Comparison of ENCODE assay signal across 8 cellular contexts in genomic region chr21:16194851-16195251, GRCh38.
DNase-seq lines count a peak whose midpoint lies in the region; ATAC-seq and TF ChIP-seq lines count a peak whose summit lies in the region.

No MANE protein-coding gene starts in this region.

- no peak overlapping the region for H2AK5ac ChIP-seq in IMR-90 (ENCODE audit: low read depth, low read length)

- peak overlapping the region; percentile 42; the same call in 1 of the 2 replicates for H3K9ac ChIP-seq in BLaER1
- H3K9ac ChIP-seq in IMR-90 (ENCODE audit: low read depth, low read length), result peak overlapping the region; percentile 74
- no peak overlapping the region for H3K9ac ChIP-seq in neural cell (ENCODE audit: low read length)

- peak overlapping the region; percentile 6 for H3K14ac ChIP-seq in IMR-90 (replicated peaks; ENCODE audit: low read depth, low read length)

- H4K5ac ChIP-seq in IMR-90 (ENCODE audit: low read depth, low read length), result peak overlapping the region; percentile 81

- TF ChIP-seq RAD21 in IMR-90 (IDR thresholded peaks at IDR 0.05; ENCODE audit: low read length) (no peak), neural cell (conservative IDR thresholded peaks at IDR 0.05) (no peak)

- H3K4me1 ChIP-seq in BLaER1 (peaks cover 25% of the 10 kb centered on the region), IMR-90 (ENCODE audit: control insufficient read depth, insufficient read depth, low read length) (peaks cover 7% of the 10 kb centered on the region), body of pancreas (no peaks in the 10 kb centered on the region)

- intact Hi-C loops in IMR-90 (cut with micrococcal nuclease), result no loop called here
- intact Hi-C loops in body of pancreas (cut with DNase I), result no loop called here

- peak overlapping the region; percentile 54 for H2AFZ ChIP-seq in IMR-90 (replicated peaks; ENCODE audit: low read length, poor library complexity)
- H2AFZ ChIP-seq in neural cell (ENCODE audit: low read depth, low read length), result no peak overlapping the region

- H3K4me3 ChIP-seq in BLaER1 (peak overlapping the region; percentile 56), IMR-90 (ENCODE audit: insufficient read depth, low read depth, low read length) (peak overlapping the region; percentile 6), neural cell (ENCODE audit: low read length) (peak overlapping the region; percentile 45), body of pancreas (no peak overlapping the region)

- POLR2A ChIA-PET in IMR-90 (lab: Charles Lee; ENCODE audit: unreplicated experiment), result no interaction called here

- H3K9me2 ChIP-seq in neural cell (ENCODE audit: insufficient read depth, low read length), result no peaks in the 10 kb centered on the region

- H3F3A ChIP-seq in neural cell (ENCODE audit: insufficient read depth, low read length, poor library complexity, severe bottlenecking), result peaks cover 4% of the 10 kb centered on the region

- BruUV-seq in IMR-90 (replicated peaks; lab: Mats Ljungman, UMichigan), result no TSS peak

- WGBS in IMR-90 (ENCODE audit: extremely low coverage in 2 of 2, insufficient read length in 1 of 2), 2 experiments, result no CpG with 5 or more reads among the region's 6 CpGs
- WGBS in body of pancreas, 2 donors, result 20 to 42% methylated on average over 6 of the region's 6 CpGs

- peak overlapping the region; percentile 73 for H3K18ac ChIP-seq in IMR-90 (ENCODE audit: low read depth, low read length)

- no peaks in the 10 kb centered on the region for H3K27me3 ChIP-seq in BLaER1
- no peaks in the 10 kb centered on the region for H3K27me3 ChIP-seq in IMR-90 (ENCODE audit: control insufficient read depth, insufficient read depth, low read length)
- no peaks in the 10 kb centered on the region for H3K27me3 ChIP-seq in neural cell (ENCODE audit: insufficient read depth, low read depth, low read length)
- no peaks in the 10 kb centered on the region for H3K27me3 ChIP-seq in body of pancreas

- H3K9me1 ChIP-seq in IMR-90 (ENCODE audit: insufficient read depth, low read length), result no peaks in the 10 kb centered on the region

- peak overlapping the region; percentile 7 to 42; a peak in 3 of 4 replicates for H4K8ac ChIP-seq in IMR-90 (ENCODE audit: low read depth in 2 of 2, low read length in 2 of 2)

- H4K20me1 ChIP-seq in BLaER1 (no peaks in the 10 kb centered on the region), IMR-90 (ENCODE audit: insufficient read depth, low read length) (no peaks in the 10 kb centered on the region), neural cell (ENCODE audit: insufficient read depth) (no peaks in the 10 kb centered on the region)

- 0 out of 3 replicates have a peak overlapping the region, but pooled peaks have one; percentile 69 for H2BK15ac ChIP-seq in IMR-90 (ENCODE audit: low read depth, low read length)

- peak overlapping the region; percentile 45 for H2BK120ac ChIP-seq in IMR-90 (ENCODE audit: low read depth, low read length)

- TF ChIP-seq POLR2A in IMR-90 (IDR thresholded peaks at IDR 0.05; ENCODE audit: low read depth, low read length), result no peak
- no peak for TF ChIP-seq POLR2A in body of pancreas (IDR thresholded peaks at IDR 0.05)

- H3K23ac ChIP-seq in IMR-90 (ENCODE audit: low read depth, low read length), result peak overlapping the region; percentile 58; the same call in 1 of the 2 replicates

- no peak overlapping the region; the same call in 1 of the 2 replicates for H3K56ac ChIP-seq in IMR-90 (ENCODE audit: extremely low read depth, insufficient read depth, low read length)

- H3K27ac ChIP-seq in BLaER1, result peak overlapping the region; percentile 1; the same call in 1 of the 2 replicates
- peak overlapping the region; percentile 82; the same call in 1 of the 2 replicates for H3K27ac ChIP-seq in IMR-90 (ENCODE audit: insufficient read depth, low read length)
- peak overlapping the region; percentile 89 for H3K27ac ChIP-seq in epithelial cell of prostate
- no peak overlapping the region for H3K27ac ChIP-seq in neural cell (ENCODE audit: low read length)
- peak overlapping the region in 1 of 4 donors; percentile 52 for H3K27ac ChIP-seq in body of pancreas

- DNase-seq in IMR-90 (peak; percentile 17), epithelial cell of prostate (ENCODE audit: low read depth, low spot score) (no peak), body of pancreas (no peak), NCI-H1417 treated with DMSO at 0.1 percent for 48 hours (lab: John Stamatoyannopoulos, UW) (no peak)

- H4K91ac ChIP-seq in IMR-90 (ENCODE audit: insufficient read depth, low read depth, low read length), result peak overlapping the region; percentile 47

- CTCF ChIA-PET in IMR-90 (lab: Yijun Ruan, JAX), result interaction anchor here (0.5 to 1.2 kb wide), 3 partner anchors 11 to 407 kb away, joined by 3 to 5 read pairs (median 3); no protein-coding TSS in a partner anchor

- TF ChIP-seq EP300 in neural cell (conservative IDR thresholded peaks at IDR 0.05; ENCODE audit: poor library complexity, severe bottlenecking), result no peak

- TF ChIP-seq CTCF in IMR-90 (conservative IDR thresholded peaks at IDR 0.05; ENCODE audit: low read depth, low read length) (no peak), neural cell (IDR thresholded peaks at IDR 0.05; ENCODE audit: poor library complexity, severe bottlenecking) (no peak), body of pancreas (IDR thresholded peaks at IDR 0.05) (no peak)

- no peak overlapping the region for H2AK9ac ChIP-seq in IMR-90 (replicated peaks; ENCODE audit: low read depth, low read length, poor library complexity)

- no peaks in the 10 kb centered on the region for H3K36me3 ChIP-seq in BLaER1
- H3K36me3 ChIP-seq in IMR-90 (ENCODE audit: control insufficient read depth, insufficient read depth, low read length), result no peaks in the 10 kb centered on the region
- H3K36me3 ChIP-seq in neural cell (ENCODE audit: insufficient read depth, low read length), result no peaks in the 10 kb centered on the region
- no peaks in the 10 kb centered on the region for H3K36me3 ChIP-seq in body of pancreas (replicated peaks in 1 of 2; ENCODE audit: insufficient read depth in 1 of 2, low read depth in 2 of 2)

- no peaks in the 10 kb centered on the region for H3K79me1 ChIP-seq in IMR-90 (ENCODE audit: low read depth in 1 of 2, low read length in 2 of 2)

- peak overlapping the region; percentile 63 for H3K4me2 ChIP-seq in BLaER1
- peak overlapping the region; percentile 86 for H3K4me2 ChIP-seq in IMR-90 (ENCODE audit: low read depth, low read length)
- no peak overlapping the region for H3K4me2 ChIP-seq in neural cell (ENCODE audit: low read length)

- H2BK5ac ChIP-seq in IMR-90 (ENCODE audit: low read depth, low read length, poor library complexity, severe bottlenecking), result peak overlapping the region; percentile 58

- H2BK20ac ChIP-seq in IMR-90 (ENCODE audit: low read depth, low read length), result peak overlapping the region; percentile 13; the same call in 1 of the 2 replicates

- peaks cover 46% of the 10 kb centered on the region for H3K79me2 ChIP-seq in neural cell (replicated peaks; ENCODE audit: insufficient read depth, low read length)

- ATAC-seq in IMR-90 (ENCODE audit: low read depth), result no peak
- no peak for ATAC-seq in body of pancreas
- no peak for ATAC-seq in HG03342 (IDR thresholded peaks at IDR 0.05; ENCODE audit: unreplicated experiment)
- no peak for ATAC-seq in GM21737 (IDR thresholded peaks at IDR 0.05; ENCODE audit: unreplicated experiment)

- in situ Hi-C loops in IMR-90 (cut with MboI; ENCODE audit: low sequenced_read_pairs), result no loop called here

- peak overlapping the region; percentile 7; the same call in 1 of the 2 replicates for H3K4ac ChIP-seq in IMR-90 (ENCODE audit: low read depth, low read length)

- H3K9me3 ChIP-seq in BLaER1 (no peaks in the 10 kb centered on the region), IMR-90 (ENCODE audit: control insufficient read depth, insufficient read depth, low read length) (no peaks in the 10 kb centered on the region), neural cell (ENCODE audit: low read length) (no peaks in the 10 kb centered on the region), body of pancreas (no peaks in the 10 kb centered on the region)

- dilution Hi-C loops in IMR-90 (cut with HindIII; ENCODE audit: low sequenced_read_pairs, unreplicated experiment), result no loop called here

TF ChIP-seq in IMR-90, 13 proteins besides CTCF, POLR2A, EP300 and RAD21 (continues in another document):
- no peak for TF ChIP-seq MAFK (IDR thresholded peaks at IDR 0.05; ENCODE audit: low read depth, low read length)
- TF ChIP-seq MXI1 (IDR thresholded peaks at IDR 0.05; ENCODE audit: borderline replicate concordance, low read depth, low read length), result no peak
- no peak for TF ChIP-seq SMC3 (IDR thresholded peaks at IDR 0.05; ENCODE audit: low read depth, low read length)
- no peak for TF ChIP-seq FOS (IDR thresholded peaks at IDR 0.05; ENCODE audit: low read depth, low read length)
- TF ChIP-seq ELK1 (IDR thresholded peaks at IDR 0.05; ENCODE audit: borderline replicate concordance, low read depth, low read length), result no peak
- TF ChIP-seq BHLHE40 (IDR thresholded peaks at IDR 0.05; ENCODE audit: low read depth, low read length), result no peak

TF ChIP-seq in neural cell, 6 proteins besides CTCF, POLR2A, EP300 and RAD21 (continues in another document):
- no peak for TF ChIP-seq REST (IDR thresholded peaks at IDR 0.05; ENCODE audit: borderline replicate concordance)
- TF ChIP-seq POLR2AphosphoS5 (IDR thresholded peaks at IDR 0.05), result no peak
- no peak for TF ChIP-seq EZH2 (IDR thresholded peaks at IDR 0.05; ENCODE audit: borderline replicate concordance, insufficient read depth, low read length, poor library complexity, severe bottlenecking)
- no peak for TF ChIP-seq SMC3 (conservative IDR thresholded peaks at IDR 0.05; ENCODE audit: poor library complexity)

Comparison
In these comparisons a context has a peak if more than half of its experiments do, and no peak if none do; other contexts are left out.
1. H3K4me3 ChIP-seq: peak in BLaER1 (single experiment), IMR-90 (single experiment) and neural cell (single experiment); none in body of pancreas (0 of 2).